10 cellular contexts compared by ENCODE assay signal in genomic region chr1:219928791-219929118, GRCh38. TPM values are rescaled to one million over a fixed set of nuclear protein-coding genes. Genes with fewer than 3 reads are reported as not detected.
DNase-seq lines count a peak whose midpoint lies in the region; ATAC-seq, FAIRE-seq and TF ChIP-seq lines count a peak whose summit lies in the region.
"Had no signal": no experiment of that assay in that cellular context is flagged by ENCODE, and none has a peak within 500 bp of the region (broad histone marks: within the 10 kb centered on the region; RNA-seq: fewer than 3 reads in every experiment).

No MANE protein-coding gene starts in this region.

- no peak for ATAC-seq in activated naive CD8-positive, alpha-beta T cell treated with anti-CD3 and anti-CD28 coated beads, Interleukin-2, amount 10 ng/mL, durations not matched to agents 7 days and 5 days (ENCODE audit: low read depth)
- ATAC-seq in HG02759 (IDR thresholded peaks at IDR 0.05; ENCODE audit: unreplicated experiment) (no peak), GM18868 (IDR thresholded peaks at IDR 0.05; ENCODE audit: unreplicated experiment) (no peak)

- peaks cover 6% of the 10 kb centered on the region for H3K4me1 Mint-ChIP-seq in activated naive CD8-positive, alpha-beta T cell treated with anti-CD3 and anti-CD28 coated beads, Interleukin-2, amount 10 ng/mL, durations not matched to agents 7 days and 5 days

- peaks cover 1% of the 10 kb centered on the region for H3K36me3 Mint-ChIP-seq in activated naive CD8-positive, alpha-beta T cell treated with anti-CD3 and anti-CD28 coated beads, Interleukin-2, amount 10 ng/mL, durations not matched to agents 7 days and 5 days

- no peaks in the 10 kb centered on the region for H3K9me3 Mint-ChIP-seq in activated naive CD8-positive, alpha-beta T cell treated with anti-CD3 and anti-CD28 coated beads, Interleukin-2, amount 10 ng/mL, durations not matched to agents 7 days and 5 days

- no peak overlapping the region for H3K9ac ChIP-seq in iPS-20b (ENCODE audit: low read depth, low read length)

- no peak overlapping the region for H3K27ac Mint-ChIP-seq in activated naive CD8-positive, alpha-beta T cell treated with anti-CD3 and anti-CD28 coated beads, Interleukin-2, amount 10 ng/mL, durations not matched to agents 7 days and 5 days

- peaks cover 48% of the 10 kb centered on the region for H3K27me3 Mint-ChIP-seq in activated naive CD8-positive, alpha-beta T cell treated with anti-CD3 and anti-CD28 coated beads, Interleukin-2, amount 10 ng/mL, durations not matched to agents 7 days and 5 days

- H3K9me3 ChIP-seq in iPS-20b (ENCODE audit: insufficient read depth, low read depth, low read length), result no peaks in the 10 kb centered on the region
- H3K9me3 ChIP-seq: ascending aorta had no signal

- H3K27ac ChIP-seq in iPS-20b (ENCODE audit: low read length), result no peak overlapping the region
- H3K27ac ChIP-seq: ascending aorta had no signal

- H3K4me1 ChIP-seq in iPS-20b (ENCODE audit: insufficient read depth, low read length), result no peaks in the 10 kb centered on the region
- H3K4me1 ChIP-seq: ascending aorta had no signal

- H3K4me3 ChIP-seq in iPS-20b (ENCODE audit: low read length) (peak overlapping the region; percentile 77; the same call in 1 of the 2 replicates), skeletal muscle cell (ENCODE audit: low read depth, low read length) (peak overlapping the region; percentile 48)

- no peaks in the 10 kb centered on the region for H3K36me3 ChIP-seq in iPS-20b (ENCODE audit: insufficient read depth, low read depth, low read length)
- H3K36me3 ChIP-seq: ascending aorta had no signal

- FAIRE-seq in urothelium cell line (lab: Jason Lieb, UNC), result no peak

- CTCF ChIA-PET in HEK293T (lab: Yijun Ruan, JAX), result no interaction called here

- POLR2A ChIA-PET in HEK293T (lab: Yijun Ruan, JAX), result no interaction called here
- POLR2A ChIA-PET in activated naive CD8-positive, alpha-beta T cell treated with anti-CD3 and anti-CD28 coated beads, Interleukin-2, amount 10 ng/mL, durations not matched to agents 7 days and 5 days (lab: Charles Lee), result no interaction called here

- H3K27me3 ChIP-seq in iPS-20b (ENCODE audit: insufficient read depth, low read length), result peaks cover 36% of the 10 kb centered on the region

- no peak for DNase-seq in HEK293T (ENCODE audit: extremely low spot score)
- DNase-seq in activated naive CD8-positive, alpha-beta T cell treated with anti-CD3 and anti-CD28 coated beads, Interleukin-2, amount 10 ng/mL, durations not matched to agents 7 days and 5 days, result no peak
- no peak for DNase-seq in skeletal muscle cell (ENCODE audit: low read depth)
- no peak for DNase-seq in urothelium cell line (ENCODE audit: low spot score)
- DNase-seq: GDM1 had no signal

- H3K4me3 Mint-ChIP-seq in activated naive CD8-positive, alpha-beta T cell treated with anti-CD3 and anti-CD28 coated beads, Interleukin-2, amount 10 ng/mL, durations not matched to agents 7 days and 5 days, result peak overlapping the region; percentile 60

TF ChIP-seq in HEK293T, 16 proteins besides CTCF, POLR2A, EP300 and RAD21:
- no peak for TF ChIP-seq SUZ12 (IDR thresholded peaks at IDR 0.05)
- TF ChIP-seq LEF1 (IDR thresholded peaks at IDR 0.05; ENCODE audit: borderline replicate concordance), result no peak
- TF ChIP-seq ZNF384 (IDR thresholded peaks at IDR 0.05), result no peak
- 0 out of 2 replicates have a peak, but pooled peaks have one; percentile 56 for TF ChIP-seq PKNOX1 (IDR thresholded peaks at IDR 0.05)

RNA-seq across cellular contexts. Expression of gene SLC30A10, which starts 0.4 kb away (rescaled TPM):
- not detected for total RNA-seq in activated naive CD8-positive, alpha-beta T cell treated with anti-CD3 and anti-CD28 coated beads, Interleukin-2, amount 10 ng/mL, durations not matched to agents 7 days and 5 days
- total RNA-seq: ascending aorta, LHCN-M2 had no signal
